In the genomic region with DNA sequence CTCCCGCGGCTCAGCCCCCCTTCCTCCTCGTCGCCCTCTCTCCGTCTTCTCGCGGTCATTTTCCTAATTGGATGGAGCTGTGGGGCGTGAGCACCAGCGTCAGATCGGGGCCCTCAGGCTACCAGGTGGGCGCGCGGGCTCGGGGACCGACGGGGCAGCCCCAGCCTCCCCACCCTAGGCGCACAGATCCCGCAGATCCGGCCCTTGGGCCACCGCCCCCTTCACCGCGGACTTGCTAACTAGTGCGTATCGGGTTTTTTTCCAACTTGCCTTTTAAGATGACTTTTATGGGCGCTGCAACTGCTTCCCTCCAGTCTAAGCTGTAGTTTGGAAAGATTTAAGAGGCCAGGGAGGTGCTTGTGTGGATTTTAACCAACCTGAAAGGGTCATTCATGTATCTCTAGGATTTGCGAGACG, we compare ENCODE assay signal across 8 cellular contexts. TPM values are rescaled to one million over a fixed set of nuclear protein-coding genes. Genes with fewer than 3 reads are reported as not detected.
A peak's percentile ranks its signal among the peaks of the same experiment; 100 is the strongest.
DNase-seq lines count a peak whose midpoint lies in the region; ATAC-seq and TF ChIP-seq lines count a peak whose summit lies in the region.

No MANE protein-coding gene starts in this region.

- H3K4me3 ChIP-seq in HCT116 (replicated peaks in 1 of 2; ENCODE audit: low read depth in 1 of 2, low read length in 2 of 2) (peak overlapping the region; percentile 66 to 72), PC-9 (peak overlapping the region; percentile 65), iPS-18a (ENCODE audit: low read length) (peak overlapping the region; percentile 77), skin epidermis (peak overlapping the region; percentile 69 to 93 (median 77))

- TF ChIP-seq RAD21 in HCT116 (IDR thresholded peaks at IDR 0.05; ENCODE audit: low read depth) = no peak

- H3K9me2 ChIP-seq in HCT116 (ENCODE audit: insufficient read depth) = no peaks in the 10 kb centered on the region
- H3K9me2 ChIP-seq in PC-9 (ENCODE audit: insufficient read depth) = no peaks in the 10 kb centered on the region

- H3K79me2 ChIP-seq in HCT116 (ENCODE audit: insufficient read depth, low read length) = peaks cover 30% of the 10 kb centered on the region
- peaks cover 53% of the 10 kb centered on the region for H3K79me2 ChIP-seq in PC-9 (ENCODE audit: low read depth)

- ATAC-seq in HCT116 = peak; percentile 37
- no peak for ATAC-seq in HG03521 (IDR thresholded peaks at IDR 0.05; ENCODE audit: unreplicated experiment)

- no peaks in the 10 kb centered on the region for H4K20me1 ChIP-seq in HCT116 (ENCODE audit: insufficient read depth)
- H4K20me1 ChIP-seq in PC-9 (ENCODE audit: insufficient read depth) = 0 out of 2 replicates have a peak, but pooled peaks cover 3% of the 10 kb centered on the region

- TF ChIP-seq POLR2A in HCT116 (IDR thresholded peaks at IDR 0.05; ENCODE audit: borderline replicate concordance, extremely low read depth, insufficient read depth, insufficient read length) = no peak

- intact Hi-C loops in HCT116 (cut with micrococcal nuclease) (loop anchor here (5.0 kb wide), 1 partner anchor 70 kb away; no protein-coding TSS in a partner anchor), PC-9 (cut with micrococcal nuclease; ENCODE audit: unreplicated experiment) (loop anchor here (5.0 kb wide), 1 partner anchor 70 kb away; no protein-coding TSS in a partner anchor)

- BruUV-seq in HCT116 (replicated peaks; lab: Mats Ljungman, UMichigan) = no TSS peak
- no TSS peak for BruUV-seq in PC-9 (replicated peaks; lab: Mats Ljungman, UMichigan)

- no peaks in the 10 kb centered on the region for H3K36me3 ChIP-seq in HCT116 (ENCODE audit: control insufficient read depth in 1 of 2, insufficient read depth in 2 of 2, low read length in 2 of 2)
- H3K36me3 ChIP-seq in PC-9 (ENCODE audit: low read depth) = no peaks in the 10 kb centered on the region; the same call in 1 of the 2 replicates
- H3K36me3 ChIP-seq in iPS-18a (ENCODE audit: control insufficient read depth, low read depth, low read length) = no peaks in the 10 kb centered on the region

- no peak for TF ChIP-seq CTCF in HCT116 (IDR thresholded peaks at IDR 0.05 in 2 of 3, conservative IDR thresholded peaks at IDR 0.05 in 1 of 3; ENCODE audit: borderline replicate concordance in 1 of 3, insufficient read depth in 1 of 3, low read depth in 2 of 3, low read length in 2 of 3)
- TF ChIP-seq CTCF in PC-9 (conservative IDR thresholded peaks at IDR 0.05) = no peak

- H2AFZ ChIP-seq in HCT116 (ENCODE audit: low read depth, low read length, poor library complexity, severe bottlenecking) = no peak overlapping the region
- no peak overlapping the region for H2AFZ ChIP-seq in PC-9

- no peaks in the 10 kb centered on the region for H3K9me3 ChIP-seq in HCT116 (ENCODE audit: control insufficient read depth in 1 of 2, insufficient read depth in 1 of 2, low read depth in 1 of 2, low read length in 2 of 2)
- H3K9me3 ChIP-seq in PC-9 (ENCODE audit: insufficient read depth, low read depth) = no peaks in the 10 kb centered on the region
- H3K9me3 ChIP-seq in iPS-18a (ENCODE audit: control insufficient read depth, low read depth, low read length) = no peaks in the 10 kb centered on the region

- H3K27ac ChIP-seq in HCT116 (ENCODE audit: low read depth, low read length) (peak overlapping the region; percentile 33; the same call in 1 of the 2 replicates), PC-9 (peak overlapping the region; percentile 94), iPS-18a (ENCODE audit: low read length) (no peak overlapping the region), skin epidermis (peak overlapping the region; percentile 94 to 99 (median 98))

- H3K4me2 ChIP-seq in HCT116 (ENCODE audit: low read length) = peak overlapping the region; percentile 91
- peak overlapping the region; percentile 65 for H3K4me2 ChIP-seq in PC-9

- POLR2A ChIA-PET in HCT116 (lab: Charles Lee) = interaction anchor here (0.7 kb wide), 1 partner anchor 14 kb away, joined by 4 read pairs; no protein-coding TSS in a partner anchor
- POLR2A ChIA-PET in PC-9 (lab: Charles Lee; ENCODE audit: unreplicated experiment) = interaction anchor here (0.7 kb wide), 1 partner anchor 153 kb away, joined by 3 read pairs; no protein-coding TSS in a partner anchor

- RAD21 ChIA-PET in HCT116 (lab: Charles Lee; ENCODE audit: low non-redundant PET in 1 of 2, low total read pairs in 2 of 2, uncharacterized antibody in 2 of 2, unreplicated experiment in 2 of 2) = no interaction called here

- H3K27me3 ChIP-seq in HCT116 (ENCODE audit: insufficient read depth, low read length) (no peaks in the 10 kb centered on the region), PC-9 (ENCODE audit: insufficient read depth, low read depth) (no peaks in the 10 kb centered on the region), iPS-18a (ENCODE audit: control insufficient read depth, insufficient read depth, low read length) (peaks cover 18% of the 10 kb centered on the region)

- DNase-seq in ELR (ENCODE audit: low read depth) = peak; percentile 65
- DNase-seq in HCT116 (ENCODE audit: low read depth, low spot score) = no peak
- DNase-seq in PC-9 = no peak
- DNase-seq in astrocyte of the hippocampus (ENCODE audit: low read depth, low spot score) = peak; percentile 71
- no peak for DNase-seq in NCI-H2107 treated with DMSO at 0.1 percent for 48 hours (lab: John Stamatoyannopoulos, UW; ENCODE audit: unreplicated experiment)

- CTCF ChIA-PET in HCT116 (lab: Charles Lee) = no interaction called here
- CTCF ChIA-PET in PC-9 (lab: Charles Lee) = interaction anchor here (1.0 kb wide), 1 partner anchor 31 kb away, joined by 3 read pairs; no protein-coding TSS in a partner anchor

- peaks cover 52 to 83% of the 10 kb centered on the region in 2 experiments for H3K4me1 ChIP-seq in HCT116 (ENCODE audit: control insufficient read depth in 1 of 2, insufficient read depth in 2 of 2, low read length in 2 of 2)
- peaks cover 79% of the 10 kb centered on the region for H3K4me1 ChIP-seq in PC-9 (replicated peaks; ENCODE audit: insufficient read depth)
- peaks cover 28% of the 10 kb centered on the region for H3K4me1 ChIP-seq in iPS-18a (ENCODE audit: control insufficient read depth, low read depth, low read length)

- peaks cover 53% of the 10 kb centered on the region for H3F3A ChIP-seq in PC-9 (ENCODE audit: insufficient read depth, low read depth)

- peak overlapping the region; percentile 76 for H3K9ac ChIP-seq in HCT116 (ENCODE audit: low read length)
- H3K9ac ChIP-seq in iPS-18a (ENCODE audit: low read length) = peak overlapping the region; percentile 59

TF ChIP-seq in HCT116, 20 proteins besides CTCF, POLR2A, EP300 and RAD21:
- TF ChIP-seq POLR2AphosphoS5 (IDR thresholded peaks at IDR 0.05; ENCODE audit: low read depth, low read length) (peak; percentile 43), CBX3 (IDR thresholded peaks at IDR 0.05; ENCODE audit: low read depth) (no peak)

RNA-seq across cellular contexts. Expression of a gene that starts 1.3 kb away (rescaled TPM):
- 10.0 TPM for total RNA-seq in HCT116 (2021; ENCODE audit: unreplicated experiment)
- 7.8 and 8.9 TPM in 2 replicates for polyA plus RNA-seq in HCT116 (2012)
- 23.4 and 25.2 TPM in 2 replicates for total RNA-seq in PC-9 (2021)

Comparison
In these comparisons a context has a peak if more than half of its experiments do, and no peak if none do; other contexts are left out.
1. DNase-seq: peak in ELR (single experiment) and astrocyte of the hippocampus (single experiment); none in HCT116 (single experiment), PC-9 (0 of 2) and NCI-H2107 treated with DMSO at 0.1 percent for 48 hours (single experiment).
2. Peak in every context shown above with its lines, with median percentiles within 50 percentile points of each other: H3K4me3 ChIP-seq.